10 cellular contexts compared by ENCODE assay signal in genomic region chr9:106916491-106917235, GRCh38. TPM values are rescaled to one million over a fixed set of nuclear protein-coding genes. Genes with fewer than 3 reads are reported as not detected.
DNase-seq lines count a peak whose midpoint lies in the region; ATAC-seq and TF ChIP-seq lines count a peak whose summit lies in the region.
"Had no signal": no experiment of that assay in that cellular context is flagged by ENCODE, and none has a peak within 500 bp of the region (broad histone marks: within the 10 kb centered on the region; RNA-seq: fewer than 3 reads in every experiment).

No MANE protein-coding gene starts in this region.

- no peak for TF ChIP-seq CTCF in chondrocyte (IDR thresholded peaks at IDR 0.05)
- TF ChIP-seq CTCF in right lobe of liver (IDR thresholded peaks at IDR 0.05), result no peak

- peaks cover 22% of the 10 kb centered on the region for H3K36me3 ChIP-seq in HUES64 (ENCODE audit: insufficient read depth, low read length)
- H3K36me3 ChIP-seq in right lobe of liver, result no peaks in the 10 kb centered on the region

- H3K4me3 ChIP-seq in HUES64 (ENCODE audit: low read length), result no peak overlapping the region
- H3K4me3 ChIP-seq in right lobe of liver, result no peak overlapping the region

- H3K27ac ChIP-seq in HUES64 (ENCODE audit: low read depth, low read length), result peak overlapping the region; percentile 59
- H3K27ac ChIP-seq in right lobe of liver, result peak overlapping the region in 2 of 3 donors; percentile 8 to 13

- H3K9me3 Mint-ChIP-seq in chondrocyte (ENCODE audit: low read depth), result no peaks in the 10 kb centered on the region

- WGBS in HUES64, result 81% methylated on average over 7 of the region's 8 CpGs
- WGBS in right lobe of liver (ENCODE audit: insufficient coverage, low coverage, low lambda C conversion rate, missing lambda C conversion rate), result 35% methylated on average over 8 of the region's 8 CpGs

- no peaks in the 10 kb centered on the region for H3K36me3 Mint-ChIP-seq in chondrocyte (ENCODE audit: low read depth)
- H3K36me3 Mint-ChIP-seq: CD4-positive, CD25-positive, alpha-beta regulatory T cell had no signal

- H3K9ac ChIP-seq in HUES64 (ENCODE audit: low read depth, low read length), result peak overlapping the region; percentile 34; the same call in 1 of the 2 replicates

- H3K4me3 Mint-ChIP-seq in chondrocyte (ENCODE audit: unreplicated experiment), result no peak overlapping the region
- H3K4me3 Mint-ChIP-seq: CD4-positive, CD25-positive, alpha-beta regulatory T cell had no signal

- no peaks in the 10 kb centered on the region for H3K27me3 ChIP-seq in HUES64 (ENCODE audit: insufficient read depth, low read length)
- no peaks in the 10 kb centered on the region for H3K27me3 ChIP-seq in right lobe of liver

- TF ChIP-seq POLR2A in right lobe of liver (IDR thresholded peaks at IDR 0.05), result no peak

- H3K27ac Mint-ChIP-seq in chondrocyte (ENCODE audit: unreplicated experiment), result peak overlapping the region; percentile 75
- H3K27ac Mint-ChIP-seq: CD4-positive, CD25-positive, alpha-beta regulatory T cell had no signal

- H3K9me3 ChIP-seq in HUES64 (ENCODE audit: insufficient read depth, low read depth, low read length) (no peaks in the 10 kb centered on the region), right lobe of liver (no peaks in the 10 kb centered on the region)

- ATAC-seq in right lobe of liver (peak; percentile 51 to 73 (median 60)), GM21717 (IDR thresholded peaks at IDR 0.05; ENCODE audit: unreplicated experiment) (no peak), GM21526 (IDR thresholded peaks at IDR 0.05; ENCODE audit: low FRiP score, unreplicated experiment) (no peak)

- H3K4me1 Mint-ChIP-seq in chondrocyte (ENCODE audit: low read depth), result peaks cover 53% of the 10 kb centered on the region

- intact Hi-C loops in right lobe of liver (cut with DNase I), result no loop called here

- H3K27me3 Mint-ChIP-seq in chondrocyte (ENCODE audit: low read depth), result no peaks in the 10 kb centered on the region
- H3K27me3 Mint-ChIP-seq: CD4-positive, CD25-positive, alpha-beta regulatory T cell had no signal

- peak; percentile 97 for DNase-seq in A172 (ENCODE audit: low spot score)
- no peak for DNase-seq in chondrocyte (ENCODE audit: low spot score)
- peak in 1 of 3 donors; percentile 60 for DNase-seq in right lobe of liver
- DNase-seq in NCI-H345 treated with DMSO at 0.1 percent for 48 hours (lab: John Stamatoyannopoulos, UW; ENCODE audit: unreplicated experiment), result no peak
- no peak for DNase-seq in GDM1 (lab: John Stamatoyannopoulos, UW)
- DNase-seq: CD4-positive, CD25-positive, alpha-beta regulatory T cell; posterior cingulate gyrus had no signal

- H3K4me1 ChIP-seq in HUES64 (ENCODE audit: insufficient read depth, low read length) (peaks cover 47% of the 10 kb centered on the region), right lobe of liver (peaks cover 0 to 13% (median 3%) of the 10 kb centered on the region in 4 donors)

RNA-seq across cellular contexts. Expression of gene ZNF462, which starts 53.7 kb away (rescaled TPM):
- 9.7 and 13.0 TPM in 2 replicates for total RNA-seq in A172 (2014; rRNA removed; shearing (Covaris generic))
- 36.0 TPM for polyA plus RNA-seq in HUES64 (2013, experiment 1 of 2)
- 35.5 TPM for polyA plus RNA-seq in HUES64 (2013, experiment 2 of 2)
- 25.8 to 53.6 TPM (median 33.3 TPM) in 3 replicates for total RNA-seq in chondrocyte
- 1 to 10 TPM in 5 of 6 experiments, under 1 TPM in 1; 0.93 to 4.0 (median 2.9) TPM for total RNA-seq in right lobe of liver

Comparison
In these comparisons a context has a peak if more than half of its experiments do, and no peak if none do; other contexts are left out.
1. ATAC-seq: peak in right lobe of liver (4 of 4); none in GM21717 (single experiment) and GM21526 (single experiment).